ENCODE assay signal across 13 cellular contexts in the genomic region with DNA sequence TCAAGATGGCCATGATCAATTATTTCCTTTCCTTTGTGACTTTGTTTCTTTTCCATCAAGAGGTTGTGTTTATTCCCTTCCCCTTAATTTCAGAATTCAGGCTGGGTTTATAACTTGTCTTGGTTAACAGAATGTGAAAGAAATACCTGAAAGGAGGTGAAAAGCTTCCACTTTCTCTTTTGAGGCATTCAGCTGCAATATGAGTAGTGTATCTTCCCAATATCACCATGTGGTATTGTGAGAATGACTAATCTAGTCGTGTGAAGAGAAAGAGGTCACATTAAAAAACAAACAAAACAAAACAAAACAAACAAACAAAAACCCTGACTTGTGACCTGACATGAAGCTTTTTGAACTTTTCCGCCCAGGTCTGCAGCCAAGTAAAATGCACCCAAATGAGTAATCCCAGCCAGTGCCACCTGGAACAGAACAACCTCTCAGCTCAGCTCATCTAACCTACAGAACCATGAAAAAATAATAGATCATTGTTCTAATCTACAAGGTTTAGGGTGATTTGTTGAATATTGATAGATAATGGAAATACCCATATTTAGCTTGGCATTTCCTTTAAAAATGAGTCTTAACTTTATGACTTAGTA.
"Had no signal": no experiment of that assay in that cellular context is flagged by ENCODE, and none has a peak within 500 bp of the region (broad histone marks: within the 10 kb centered on the region; RNA-seq: fewer than 3 reads in every experiment).

No MANE protein-coding gene starts in this region.

- H3K4me3 ChIP-seq: colonic mucosa, esophagus muscularis mucosa, hepatocyte, left ventricle myocardium inferior, neural progenitor cell, psoas muscle, spleen had no signal

- H3K27ac ChIP-seq: colonic mucosa, esophagus muscularis mucosa, hepatocyte, left ventricle myocardium inferior, neural progenitor cell, psoas muscle, spleen had no signal

- DNase-seq: activated CD4-positive, CD25-positive, alpha-beta regulatory T cell treated with anti-CD3 and anti-CD28 coated beads, Interleukin-2, amount 50 U/mL, for 72 hours; activated naive CD8-positive, alpha-beta T cell treated with anti-CD3 and anti-CD28 coated beads, Interleukin-2, amount 10 ng/mL, durations not matched to agents 7 days and 5 days; central memory CD4-positive, alpha-beta T cell; colonic mucosa; left ventricle myocardium inferior; naive B cell; psoas muscle; spleen; stimulated activated naive CD8-positive, alpha-beta T cell treated with anti-CD3 and anti-CD28 coated beads, Interleukin-15, amount 100 ng/mL, for 72 hours had no signal

- ATAC-seq: psoas muscle; sciatic nerve; stimulated activated naive CD8-positive, alpha-beta T cell treated with anti-CD3 and anti-CD28 coated beads, Interleukin-15, amount 100 ng/mL, for 72 hours had no signal
